8 cellular contexts compared by ENCODE assay signal in the genomic region with DNA sequence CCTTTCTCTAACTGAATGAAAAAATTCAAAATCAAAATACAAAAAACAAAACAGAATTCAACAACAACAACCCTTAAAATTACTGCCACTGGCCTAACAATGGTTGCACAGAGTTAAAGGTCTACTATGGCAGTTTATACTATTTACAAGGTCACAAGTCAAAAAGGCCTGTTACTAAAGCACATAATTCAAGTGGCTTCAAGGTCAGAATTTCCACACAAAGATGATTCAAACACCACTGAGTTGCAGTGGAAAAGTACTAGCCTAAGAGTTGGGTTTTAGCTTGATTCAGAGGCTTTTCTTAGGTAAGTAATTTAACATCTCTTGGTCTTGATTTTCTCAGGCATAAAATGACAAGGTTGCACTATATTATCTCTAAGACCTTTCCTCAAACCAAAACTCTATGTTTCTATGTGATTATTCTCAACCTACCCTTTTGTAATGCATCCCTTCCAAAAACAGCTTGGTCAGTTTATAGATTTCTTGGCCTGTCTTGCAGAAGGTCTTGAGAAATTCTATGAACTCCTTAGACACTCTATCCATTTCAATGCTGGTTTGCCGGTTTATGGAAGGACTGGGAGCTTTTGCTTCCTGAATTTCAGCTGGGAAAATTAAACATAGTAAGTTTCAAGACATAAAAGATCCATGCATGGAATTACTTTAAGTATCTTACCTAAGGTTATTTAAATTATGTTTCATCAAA.
DNase-seq lines count a peak whose midpoint lies in the region; ATAC-seq, FAIRE-seq and TF ChIP-seq lines count a peak whose summit lies in the region.
"Not testable (repeated sequence)": the region's sequence is repeated elsewhere in the genome, so short reads cannot be mapped to it uniquely, and the experiment has no call there.

No MANE protein-coding gene starts in this region.

- POLR2A ChIA-PET in IMR-90 (lab: Charles Lee; ENCODE audit: unreplicated experiment): not testable (repeated sequence)

- ATAC-seq in IMR-90 (ENCODE audit: low read depth) (0 out of 2 replicates have a peak, but pooled peaks have one; percentile 13), body of pancreas (peak; percentile 63), pancreas (peak; percentile 62 to 82 (median 75))
- peak in 1 of 2 donors; percentile 23 for ATAC-seq in activated T-cell treated with anti-CD3 and anti-CD28 coated beads, Interleukin-2, amount 50 U/mL, for 72 hours (replicated peaks in 1 of 2)
- ATAC-seq in upper lobe of right lung: not testable (repeated sequence)

- in situ Hi-C loops in IMR-90 (cut with MboI; ENCODE audit: low sequenced_read_pairs): not testable (repeated sequence)

- H3K4me3 ChIP-seq in IMR-90 (ENCODE audit: insufficient read depth, low read depth, low read length); body of pancreas; liver (ENCODE audit: low read depth in 1 of 3, low read length in 3 of 3); pancreas; upper lobe of right lung: not testable (repeated sequence)

- H3K79me1 ChIP-seq in IMR-90 (ENCODE audit: low read depth in 1 of 2, low read length in 2 of 2): not testable (repeated sequence)

- BruUV-seq in IMR-90 (replicated peaks; lab: Mats Ljungman, UMichigan): not testable (repeated sequence)

- FAIRE-seq in GM12892 (lab: Jason Lieb, UNC): peak; percentile 27
- FAIRE-seq in pancreas (lab: Jason Lieb, UNC): peak; percentile 81

- not testable (repeated sequence) for H3K56ac ChIP-seq in IMR-90 (ENCODE audit: extremely low read depth, insufficient read depth, low read length)

- not testable (repeated sequence) for H3K14ac ChIP-seq in IMR-90 (replicated peaks; ENCODE audit: low read depth, low read length)

- not testable (repeated sequence) for H4K8ac ChIP-seq in IMR-90 (ENCODE audit: low read depth in 2 of 2, low read length in 2 of 2)

- not testable (repeated sequence) for H3K36me3 ChIP-seq in IMR-90 (ENCODE audit: control insufficient read depth, insufficient read depth, low read length); body of pancreas (replicated peaks in 1 of 2; ENCODE audit: insufficient read depth in 1 of 2, low read depth in 2 of 2); liver (ENCODE audit: control insufficient read depth in 4 of 4, insufficient read depth in 3 of 4, low read depth in 1 of 4, low read length in 3 of 4); pancreas; upper lobe of right lung

- H3K27me3 ChIP-seq in IMR-90 (ENCODE audit: control insufficient read depth, insufficient read depth, low read length); body of pancreas; liver (ENCODE audit: control insufficient read depth in 4 of 4, insufficient read depth in 4 of 4, low read length in 3 of 4); pancreas; upper lobe of right lung: not testable (repeated sequence)

- peak overlapping the region; percentile 69; the same call in 1 of the 2 replicates for H4K5ac ChIP-seq in IMR-90 (ENCODE audit: low read depth, low read length)

- H3K9me3 ChIP-seq in IMR-90 (ENCODE audit: control insufficient read depth, insufficient read depth, low read length); body of pancreas; liver (ENCODE audit: control insufficient read depth in 4 of 4, low read length in 3 of 4); pancreas; upper lobe of right lung: not testable (repeated sequence)

- not testable (repeated sequence) for DNase-seq in GM12892 (ENCODE audit: insufficient read length); IMR-90; activated T-cell treated with anti-CD3 and anti-CD28 coated beads, Interleukin-2, amount 50 U/mL, for 72 hours; body of pancreas; pancreas; upper lobe of right lung
- DNase-seq in iris pigment epithelial cell (ENCODE audit: low read depth): peak; percentile 48

- H3K9me3 Mint-ChIP-seq in activated T-cell treated with anti-CD3 and anti-CD28 coated beads, Interleukin-2, amount 50 U/mL, for 72 hours: not testable (repeated sequence)

- H2BK20ac ChIP-seq in IMR-90 (ENCODE audit: low read depth, low read length): not testable (repeated sequence)

- H3K18ac ChIP-seq in IMR-90 (ENCODE audit: low read depth, low read length): peak overlapping the region; percentile 89

- not testable (repeated sequence) for TF ChIP-seq RAD21 in IMR-90 (IDR thresholded peaks at IDR 0.05; ENCODE audit: low read length); liver (IDR thresholded peaks at IDR 0.05)

- H3K27me3 Mint-ChIP-seq in activated T-cell treated with anti-CD3 and anti-CD28 coated beads, Interleukin-2, amount 50 U/mL, for 72 hours (ENCODE audit: low read depth): not testable (repeated sequence)

- H3K4me1 Mint-ChIP-seq in activated T-cell treated with anti-CD3 and anti-CD28 coated beads, Interleukin-2, amount 50 U/mL, for 72 hours (ENCODE audit: low read depth): not testable (repeated sequence)

- no CpG with 5 or more reads among the region's 1 CpG for WGBS in IMR-90 (ENCODE audit: extremely low coverage in 2 of 2, insufficient read length in 1 of 2), 2 experiments
- WGBS in body of pancreas, 2 donors: 70 to 83% methylated on average over 1 of the region's 1 CpG
- WGBS in liver: 62% methylated on average over 1 of the region's 1 CpG
- WGBS in pancreas, 2 donors: 81 to 95% methylated on average over 1 of the region's 1 CpG

- H2AFZ ChIP-seq in IMR-90 (replicated peaks; ENCODE audit: low read length, poor library complexity): not testable (repeated sequence)

- H3K23ac ChIP-seq in IMR-90 (ENCODE audit: low read depth, low read length): not testable (repeated sequence)

- not testable (repeated sequence) for H3K4me1 ChIP-seq in IMR-90 (ENCODE audit: control insufficient read depth, insufficient read depth, low read length)
- H3K4me1 ChIP-seq in body of pancreas: peaks cover 35% of the 10 kb centered on the region
- H3K4me1 ChIP-seq in liver (ENCODE audit: control insufficient read depth in 4 of 4, insufficient read depth in 4 of 4, low read length in 3 of 4): peaks cover 1 to 16% (median 8%) of the 10 kb centered on the region in 4 donors
- peaks cover 17 to 22% (median 17%) of the 10 kb centered on the region in 3 donors for H3K4me1 ChIP-seq in pancreas
- peaks cover 23% of the 10 kb centered on the region for H3K4me1 ChIP-seq in upper lobe of right lung

- H2AK5ac ChIP-seq in IMR-90 (ENCODE audit: low read depth, low read length): 0 out of 2 replicates have a peak overlapping the region, but pooled peaks have one; percentile 15

- peak overlapping the region; percentile 60; the same call in 1 of the 2 replicates for H2BK120ac ChIP-seq in IMR-90 (ENCODE audit: low read depth, low read length)

- peak overlapping the region; percentile 56; the same call in 1 of the 2 replicates for H3K4ac ChIP-seq in IMR-90 (ENCODE audit: low read depth, low read length)

- H3K9me1 ChIP-seq in IMR-90 (ENCODE audit: insufficient read depth, low read length): not testable (repeated sequence)

- H2BK15ac ChIP-seq in IMR-90 (ENCODE audit: low read depth, low read length): not testable (repeated sequence)

- peak overlapping the region; percentile 74 for H2BK5ac ChIP-seq in IMR-90 (ENCODE audit: low read depth, low read length, poor library complexity, severe bottlenecking)

- not testable (repeated sequence) for H4K91ac ChIP-seq in IMR-90 (ENCODE audit: insufficient read depth, low read depth, low read length)

- not testable (repeated sequence) for H4K20me1 ChIP-seq in IMR-90 (ENCODE audit: insufficient read depth, low read length)

- H2AK9ac ChIP-seq in IMR-90 (replicated peaks; ENCODE audit: low read depth, low read length, poor library complexity): not testable (repeated sequence)

- not testable (repeated sequence) for H3K4me2 ChIP-seq in IMR-90 (ENCODE audit: low read depth, low read length)

- peak overlapping the region; percentile 49 for H3K27ac Mint-ChIP-seq in activated T-cell treated with anti-CD3 and anti-CD28 coated beads, Interleukin-2, amount 50 U/mL, for 72 hours

- peak overlapping the region; percentile 14; the same call in 1 of the 2 replicates for H3K27ac ChIP-seq in IMR-90 (ENCODE audit: insufficient read depth, low read length)
- peak overlapping the region; percentile 39 to 75 (median 66) for H3K27ac ChIP-seq in body of pancreas
- H3K27ac ChIP-seq in liver (ENCODE audit: low read depth in 1 of 2, low read length in 2 of 2): peak overlapping the region; percentile 70 to 80
- H3K27ac ChIP-seq in pancreas: peak overlapping the region in 2 of 4 donors; percentile 57 to 65
- H3K27ac ChIP-seq in upper lobe of right lung: peak overlapping the region; percentile 47

- dilution Hi-C loops in IMR-90 (cut with HindIII; ENCODE audit: low sequenced_read_pairs, unreplicated experiment): not testable (repeated sequence)

- not testable (repeated sequence) for TF ChIP-seq CTCF in IMR-90 (conservative IDR thresholded peaks at IDR 0.05; ENCODE audit: low read depth, low read length); body of pancreas (IDR thresholded peaks at IDR 0.05); liver (IDR thresholded peaks at IDR 0.05; ENCODE audit: low read depth, low read length, missing input control); pancreas (IDR thresholded peaks at IDR 0.05); upper lobe of right lung (IDR thresholded peaks at IDR 0.05)

- TF ChIP-seq POLR2A in GM12892 (IDR thresholded peaks at IDR 0.05; ENCODE audit: low read depth, low read length); IMR-90 (IDR thresholded peaks at IDR 0.05; ENCODE audit: low read depth, low read length); body of pancreas (IDR thresholded peaks at IDR 0.05): not testable (repeated sequence)

- not testable (repeated sequence) for H3K4me3 Mint-ChIP-seq in activated T-cell treated with anti-CD3 and anti-CD28 coated beads, Interleukin-2, amount 50 U/mL, for 72 hours

- H3K9ac ChIP-seq in IMR-90 (ENCODE audit: low read depth, low read length); liver (ENCODE audit: low read depth in 1 of 2, low read length in 2 of 2): not testable (repeated sequence)

- not testable (repeated sequence) for H3K36me3 Mint-ChIP-seq in activated T-cell treated with anti-CD3 and anti-CD28 coated beads, Interleukin-2, amount 50 U/mL, for 72 hours (ENCODE audit: insufficient read depth in 2 of 2)

- CTCF ChIA-PET in IMR-90 (lab: Yijun Ruan, JAX): interaction anchor here (0.6 kb wide), 1 partner anchor 9 kb away, joined by 3 read pairs; no protein-coding TSS in a partner anchor

- intact Hi-C loops in IMR-90 (cut with micrococcal nuclease); body of pancreas (cut with DNase I); pancreas (cut with DNase I); upper lobe of right lung (cut with DNase I): not testable (repeated sequence)
